8 cellular contexts compared by ENCODE assay signal in the genomic region with DNA sequence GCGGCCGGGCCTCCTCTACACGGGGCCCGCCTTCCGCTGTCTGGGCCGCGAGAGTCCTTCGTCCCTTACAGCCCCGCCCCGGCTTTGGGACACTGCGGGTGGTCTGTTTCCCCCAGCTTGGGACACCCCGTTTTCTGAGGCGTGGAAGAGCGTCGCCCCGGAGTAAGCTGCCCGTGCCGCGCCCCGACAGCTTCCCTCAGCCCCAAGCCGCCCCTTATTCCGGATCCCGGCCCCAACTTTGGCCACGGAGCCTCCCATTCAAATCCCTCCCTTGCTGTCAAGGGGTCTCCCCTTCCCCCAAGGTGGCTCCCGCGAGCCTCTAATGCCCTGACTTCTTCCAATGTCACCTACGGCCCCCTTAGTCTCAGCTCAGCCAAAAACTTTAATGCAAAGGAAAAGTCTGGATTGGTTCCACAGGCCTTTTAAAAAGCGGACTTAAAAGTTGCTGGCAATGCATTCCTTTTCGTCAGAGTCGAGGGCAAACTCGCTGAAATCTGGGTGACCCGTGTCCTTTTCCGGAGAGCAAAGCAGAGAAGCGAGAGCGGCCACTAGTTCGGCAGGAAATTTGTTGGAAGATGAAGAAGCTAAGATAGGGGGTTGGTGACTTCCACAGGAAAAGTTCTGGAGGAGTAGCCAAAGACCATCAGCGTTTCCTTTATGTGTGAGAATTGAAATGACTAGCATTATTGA. TPM values are rescaled to one million over a fixed set of nuclear protein-coding genes. Genes with fewer than 3 reads are reported as not detected.
DNase-seq lines count a peak whose midpoint lies in the region; ATAC-seq, FAIRE-seq and TF ChIP-seq lines count a peak whose summit lies in the region.

No MANE protein-coding gene starts in this region.

- POLR2A ChIA-PET in CD4-positive, alpha-beta T cell (lab: Charles Lee) = interaction anchor here (1.3 to 2.3 kb wide), 2 partner anchors 12 to 20 kb away, joined by 6 to 14 read pairs; partner anchors contain the start of gene EXOSC2

- no peaks in the 10 kb centered on the region for H3K27me3 ChIP-seq in CD4-positive, alpha-beta T cell (ENCODE audit: control insufficient read depth, insufficient read depth, low read length)
- H3K27me3 ChIP-seq in pancreas = no peaks in the 10 kb centered on the region

- H3K9me3 ChIP-seq in CD4-positive, alpha-beta T cell (ENCODE audit: control insufficient read depth, low read length) = no peaks in the 10 kb centered on the region
- no peaks in the 10 kb centered on the region for H3K9me3 ChIP-seq in pancreas

- peak; percentile 1 for ATAC-seq in CD4-positive, alpha-beta T cell (ENCODE audit: poor library complexity)
- ATAC-seq in HG02852 (IDR thresholded peaks at IDR 0.05; ENCODE audit: unreplicated experiment) (peak; percentile 6), pancreas (peak in 2 of 4 donors; percentile 0 to 2), HG03521 (IDR thresholded peaks at IDR 0.05; ENCODE audit: unreplicated experiment) (no peak)

- H3K27ac Mint-ChIP-seq in CD4-positive, alpha-beta T cell = peak overlapping the region; percentile 91
- H3K27ac Mint-ChIP-seq in activated T-helper 1 cell treated with anti-CD3 and anti-CD28 coated beads, Interleukin-12 subunit alpha, Interleukin-12 subunit beta, Interleukin-2, Interleukin-4 antibody, amounts not matched to agents 30 ng/mL and 10 ng/mL and 1 ng/mL, durations not matched to agents 14 hours and 24 hours and 36 hours = peak overlapping the region; percentile 95

- CTCF ChIA-PET in CD4-positive, alpha-beta T cell (lab: Charles Lee) = interaction anchor here (0.5 to 1.6 kb wide), 2 partner anchors 12 to 126 kb away, joined by 3 to 7 read pairs; no protein-coding TSS in a partner anchor

- H3K4me3 ChIP-seq in pancreas = peak overlapping the region; percentile 86 to 97 (median 90)

- peaks cover 7 to 22% (median 10%) of the 10 kb centered on the region in 3 donors for H3K4me1 ChIP-seq in pancreas

- H3K4me1 Mint-ChIP-seq in CD4-positive, alpha-beta T cell (ENCODE audit: low read depth) = peaks cover 35% of the 10 kb centered on the region
- H3K4me1 Mint-ChIP-seq in activated T-helper 1 cell treated with anti-CD3 and anti-CD28 coated beads, Interleukin-12 subunit alpha, Interleukin-12 subunit beta, Interleukin-2, Interleukin-4 antibody, amounts not matched to agents 30 ng/mL and 10 ng/mL and 1 ng/mL, durations not matched to agents 14 hours and 24 hours and 36 hours (ENCODE audit: low read depth) = peaks cover 30% of the 10 kb centered on the region

- WGBS in pancreas, 2 donors = 1% methylated on average over 33 to 37 of the region's 37 CpGs

- no peaks in the 10 kb centered on the region for H3K27me3 Mint-ChIP-seq in CD4-positive, alpha-beta T cell
- H3K27me3 Mint-ChIP-seq in activated T-helper 1 cell treated with anti-CD3 and anti-CD28 coated beads, Interleukin-12 subunit alpha, Interleukin-12 subunit beta, Interleukin-2, Interleukin-4 antibody, amounts not matched to agents 30 ng/mL and 10 ng/mL and 1 ng/mL, durations not matched to agents 14 hours and 24 hours and 36 hours (ENCODE audit: insufficient read depth) = no peaks in the 10 kb centered on the region

- H3K36me3 ChIP-seq in pancreas = no peaks in the 10 kb centered on the region

- no peak for TF ChIP-seq CTCF in CD4-positive, alpha-beta T cell (IDR thresholded peaks at IDR 0.05)
- TF ChIP-seq CTCF in pancreas (IDR thresholded peaks at IDR 0.05) = no peak

- H3K27ac ChIP-seq in CD4-positive, alpha-beta T cell (ENCODE audit: low read depth, low read length) = peak overlapping the region; percentile 86
- peak overlapping the region; percentile 91 to 99 (median 98) for H3K27ac ChIP-seq in pancreas

- intact Hi-C loops in CD4-positive, alpha-beta T cell (cut with DNase I, micrococcal nuclease) = loop anchor here (2.0 to 5.0 kb wide), 3 partner anchors 21 to 414 kb away; partner anchors contain the start of genes EXOSC2 (in 1 of the 2), FUBP3 (in 1 of the 2) and NUP214 (in 1 of the 2)
- intact Hi-C loops in activated T-helper 1 cell treated with anti-CD3 and anti-CD28 coated beads, Interleukin-12 subunit alpha, Interleukin-12 subunit beta, Interleukin-2, Interleukin-4 antibody, amounts not matched to agents 30 ng/mL and 10 ng/mL and 1 ng/mL, durations not matched to agents 14 hours and 24 hours and 36 hours (cut with micrococcal nuclease) = loop anchor here (5.0 to 10.0 kb wide), 2 partner anchors 121 to 136 kb away; partner anchors contain the start of genes ABL1 and FUBP3
- intact Hi-C loops in pancreas (cut with DNase I) = loop anchor here in 2 of 3 donors (5.0 to 10.0 kb wide), 2 partner anchors 51 to 229 kb away; no protein-coding TSS in a partner anchor

- H3K36me3 Mint-ChIP-seq in CD4-positive, alpha-beta T cell (ENCODE audit: low read depth) = no peaks in the 10 kb centered on the region
- H3K36me3 Mint-ChIP-seq in activated T-helper 1 cell treated with anti-CD3 and anti-CD28 coated beads, Interleukin-12 subunit alpha, Interleukin-12 subunit beta, Interleukin-2, Interleukin-4 antibody, amounts not matched to agents 30 ng/mL and 10 ng/mL and 1 ng/mL, durations not matched to agents 14 hours and 24 hours and 36 hours (ENCODE audit: low read depth) = peaks cover 3% of the 10 kb centered on the region

- no peaks in the 10 kb centered on the region for H3K9me3 Mint-ChIP-seq in CD4-positive, alpha-beta T cell
- no peaks in the 10 kb centered on the region for H3K9me3 Mint-ChIP-seq in activated T-helper 1 cell treated with anti-CD3 and anti-CD28 coated beads, Interleukin-12 subunit alpha, Interleukin-12 subunit beta, Interleukin-2, Interleukin-4 antibody, amounts not matched to agents 30 ng/mL and 10 ng/mL and 1 ng/mL, durations not matched to agents 14 hours and 24 hours and 36 hours

- DNase-seq in CD4-positive, alpha-beta T cell = peak in 1 of 10 experiments; percentile 14
- no peak for DNase-seq in activated T-helper 1 cell treated with anti-CD3 and anti-CD28 coated beads, Interleukin-12 subunit alpha, Interleukin-12 subunit beta, Interleukin-2, Interleukin-4 antibody, amounts not matched to agents 30 ng/mL and 10 ng/mL and 1 ng/mL, durations not matched to agents 14 hours and 24 hours and 36 hours (ENCODE audit: low spot score)
- DNase-seq in globus pallidus (ENCODE audit: low spot score) (peak; percentile 36), pancreas (no peak), HT-29 (ENCODE audit: low spot score) (no peak)
- DNase-seq in activated CD8-positive, alpha-beta memory T cell treated with anti-CD3 and anti-CD28 coated beads, Interleukin-2, amount 50 U/mL, for 48 hours = no peak

- FAIRE-seq in pancreas (lab: Jason Lieb, UNC) = no peak

- H3K4me3 Mint-ChIP-seq in CD4-positive, alpha-beta T cell = peak overlapping the region; percentile 93
- peak overlapping the region; percentile 95 for H3K4me3 Mint-ChIP-seq in activated T-helper 1 cell treated with anti-CD3 and anti-CD28 coated beads, Interleukin-12 subunit alpha, Interleukin-12 subunit beta, Interleukin-2, Interleukin-4 antibody, amounts not matched to agents 30 ng/mL and 10 ng/mL and 1 ng/mL, durations not matched to agents 14 hours and 24 hours and 36 hours

RNA-seq across cellular contexts. Expression of gene EXOSC2, which starts 19.9 kb away (rescaled TPM):
- 10 to 100 TPM; 49.2 to 50.2 TPM for total RNA-seq in CD4-positive, alpha-beta T cell
- total RNA-seq in activated T-helper 1 cell treated with anti-CD3 and anti-CD28 coated beads, Interleukin-12 subunit alpha, Interleukin-12 subunit beta, Interleukin-2, Interleukin-4 antibody, amounts not matched to agents 30 ng/mL and 10 ng/mL and 1 ng/mL, durations not matched to agents 14 hours and 24 hours and 36 hours = 107 TPM in 2 replicates
- total RNA-seq in pancreas = 10 to 100 TPM in 5 of 6 donors, 1 to 10 TPM in 1; 9.1 to 15.5 (median 11.6) TPM
- polyA plus RNA-seq in pancreas = 10 to 100 TPM in 1 of 2 donors, 1 to 10 TPM in 1; 9.1 to 14.1 TPM
- total RNA-seq in HT-29 (2014; rRNA removed; shearing (Covaris generic)) = 26.5 and 29.7 TPM in 2 replicates

RNA-seq across cellular contexts. Expression of gene PRDM12, which starts 49.0 kb away (rescaled TPM):
- total RNA-seq in CD4-positive, alpha-beta T cell = under 1 TPM in 1 of 2 experiments, not detected in 1; 0.14 TPM
- 0.31 and 0.32 TPM in 2 replicates for total RNA-seq in activated T-helper 1 cell treated with anti-CD3 and anti-CD28 coated beads, Interleukin-12 subunit alpha, Interleukin-12 subunit beta, Interleukin-2, Interleukin-4 antibody, amounts not matched to agents 30 ng/mL and 10 ng/mL and 1 ng/mL, durations not matched to agents 14 hours and 24 hours and 36 hours
- under 1 TPM in 2 of 6 donors, not detected in 4; 0.06 TPM for total RNA-seq in pancreas
- polyA plus RNA-seq in pancreas = under 1 TPM in 1 of 2 donors, not detected in 1; 0.02 TPM
- not detected in 2 replicates for total RNA-seq in HT-29 (2014; rRNA removed; shearing (Covaris generic))
